Comparison of ENCODE assay signal across 13 cellular contexts in genomic region chr19:49071860-49072547, GRCh38. TPM values are rescaled to one million over a fixed set of nuclear protein-coding genes. Genes with fewer than 3 reads are reported as not detected.
DNase-seq lines count a peak whose midpoint lies in the region; ATAC-seq and TF ChIP-seq lines count a peak whose summit lies in the region.
"Had no signal": no experiment of that assay in that cellular context is flagged by ENCODE, and none has a peak within 500 bp of the region (broad histone marks: within the 10 kb centered on the region; RNA-seq: fewer than 3 reads in every experiment).

No MANE protein-coding gene starts in this region.

- no peaks in the 10 kb centered on the region for H3K9me3 ChIP-seq in H9 (ENCODE audit: control insufficient read depth, low read depth, low read length)
- H3K9me3 ChIP-seq: body of pancreas had no signal

- no CpG with 5 or more reads among the region's 93 CpGs for WGBS in H9 (ENCODE audit: extremely low coverage, insufficient read length, low lambda C conversion rate)

- H2BK5ac ChIP-seq in H9 (ENCODE audit: insufficient read length, low read length) = no peak overlapping the region

- DNase-seq in D341Med (ENCODE audit: low spot score) = peak; percentile 72
- peak; percentile 92 for DNase-seq in H9
- DNase-seq in activated naive CD4-positive, alpha-beta T cell treated with anti-CD3 and anti-CD28 coated beads, Interleukin-2, amount 10 ng/mL, durations not matched to agents 7 days and 5 days = peak; percentile 49
- peak; percentile 3 for DNase-seq in myocyte (ENCODE audit: low read depth)
- DNase-seq in stimulated activated CD8-positive, alpha-beta memory T cell treated with anti-CD3 and anti-CD28 coated beads, Interleukin-4, amount 100 ng/mL, for 48 hours = no peak
- DNase-seq in cerebellum (ENCODE audit: low spot score) = no peak
- DNase-seq: body of pancreas, GF-D8, NCI-H2081, Right ventricle myocardium superior had no signal

- H3T11ph ChIP-seq in H9 (ENCODE audit: low read length) = no peak overlapping the region

- peak overlapping the region; percentile 43 to 81 for H3K4me3 Mint-ChIP-seq in H9
- H3K4me3 Mint-ChIP-seq in activated naive CD4-positive, alpha-beta T cell treated with anti-CD3 and anti-CD28 coated beads, Interleukin-2, amount 10 ng/mL, durations not matched to agents 7 days and 5 days = no peak overlapping the region

- no peak for TF ChIP-seq CTCF in H9 (conservative IDR thresholded peaks at IDR 0.05)

- peaks cover 9 to 18% of the 10 kb centered on the region in 2 experiments; a peak in 4 of 5 replicates for H3K9me3 Mint-ChIP-seq in H9
- no peaks in the 10 kb centered on the region for H3K9me3 Mint-ChIP-seq in activated naive CD4-positive, alpha-beta T cell treated with anti-CD3 and anti-CD28 coated beads, Interleukin-2, amount 10 ng/mL, durations not matched to agents 7 days and 5 days

- no peak overlapping the region for H4K8ac ChIP-seq in H9 (replicated peaks; ENCODE audit: insufficient read length, low read depth, low read length)

- no peaks in the 10 kb centered on the region for H3K23me2 ChIP-seq in H9 (ENCODE audit: insufficient read length, low read depth, low read length, poor library complexity, severe bottlenecking)

- no peak overlapping the region for H3K14ac ChIP-seq in H9 (ENCODE audit: insufficient read depth, low read length)

- H3K4me2 ChIP-seq in H9 (ENCODE audit: insufficient read depth, insufficient read length, low read length) = no peak overlapping the region

- no peak overlapping the region for H2BK20ac ChIP-seq in H9 (ENCODE audit: low read depth, low read length, poor library complexity, severe bottlenecking)

- H3K27me3 ChIP-seq in H9 (ENCODE audit: insufficient read depth, low read length) = peaks cover 41% of the 10 kb centered on the region

- H4K20me1 ChIP-seq in H9 (ENCODE audit: control insufficient read depth, insufficient read depth, insufficient read length) = no peaks in the 10 kb centered on the region

- no peaks in the 10 kb centered on the region for H3K79me1 ChIP-seq in H9 (ENCODE audit: insufficient read depth, low read depth, low read length, poor library complexity, severe bottlenecking)

- no peaks in the 10 kb centered on the region for H3K79me2 ChIP-seq in H9 (ENCODE audit: insufficient read depth, low read length)

- no peak overlapping the region for H3K18ac ChIP-seq in H9 (ENCODE audit: insufficient read length, low read depth, low read length)

- H3K56ac ChIP-seq in H9 (ENCODE audit: insufficient read length, low read depth, low read length) = no peak overlapping the region

- H2BK12ac ChIP-seq in H9 (ENCODE audit: insufficient read length, low read depth, low read length) = no peak overlapping the region

- H2AFZ ChIP-seq in H9 (ENCODE audit: low read length) = no peak overlapping the region

- no peak overlapping the region for H3K23ac ChIP-seq in H9 (ENCODE audit: insufficient read length, low read depth, low read length)

- peaks cover 9 to 32% of the 10 kb centered on the region in 2 experiments for H3K4me1 Mint-ChIP-seq in H9
- H3K4me1 Mint-ChIP-seq in activated naive CD4-positive, alpha-beta T cell treated with anti-CD3 and anti-CD28 coated beads, Interleukin-2, amount 10 ng/mL, durations not matched to agents 7 days and 5 days = peaks cover 15% of the 10 kb centered on the region

- no peak overlapping the region for H3K27ac Mint-ChIP-seq in H9
- no peak overlapping the region for H3K27ac Mint-ChIP-seq in activated naive CD4-positive, alpha-beta T cell treated with anti-CD3 and anti-CD28 coated beads, Interleukin-2, amount 10 ng/mL, durations not matched to agents 7 days and 5 days

- no peak overlapping the region for H3K27ac ChIP-seq in H9 (ENCODE audit: insufficient read length, low read depth, low read length)
- H3K27ac ChIP-seq: body of pancreas had no signal

- H3K36me3 Mint-ChIP-seq in H9 (ENCODE audit: insufficient read depth in 1 of 3, low read depth in 3 of 3) = peaks cover 0 to 4% (median 3%) of the 10 kb centered on the region in 3 experiments; a peak in 3 of 7 replicates
- H3K36me3 Mint-ChIP-seq in activated naive CD4-positive, alpha-beta T cell treated with anti-CD3 and anti-CD28 coated beads, Interleukin-2, amount 10 ng/mL, durations not matched to agents 7 days and 5 days = peaks cover 5% of the 10 kb centered on the region

- H3K4me1 ChIP-seq in H9 (ENCODE audit: insufficient read depth, low read length) = no peaks in the 10 kb centered on the region

- no peak overlapping the region for H3K9ac ChIP-seq in H9 (ENCODE audit: extremely low read depth, insufficient read length, low read length)

- H4K91ac ChIP-seq in H9 (ENCODE audit: insufficient read length, low read depth, low read length) = no peak overlapping the region

- CTCF ChIA-PET in activated naive CD4-positive, alpha-beta T cell treated with anti-CD3 and anti-CD28 coated beads, Interleukin-2, amount 10 ng/mL, durations not matched to agents 7 days and 5 days (lab: Charles Lee) = no interaction called here

- no peak overlapping the region for H4K5ac ChIP-seq in H9 (ENCODE audit: insufficient read length, low read depth, low read length)

- ATAC-seq in HG03280 (IDR thresholded peaks at IDR 0.05; ENCODE audit: unreplicated experiment) (no peak), HG03460 (IDR thresholded peaks at IDR 0.05; ENCODE audit: unreplicated experiment) (no peak)
- ATAC-seq: body of pancreas, HCT116 had no signal

- no peak overlapping the region for H2BK15ac ChIP-seq in H9 (ENCODE audit: low read depth, low read length)

- H2BK120ac ChIP-seq in H9 (ENCODE audit: low read depth, low read length, poor library complexity, severe bottlenecking) = no peak overlapping the region

- peaks cover 83% of the 10 kb centered on the region for H3K27me3 Mint-ChIP-seq in H9 (ENCODE audit: low read depth)
- H3K27me3 Mint-ChIP-seq in activated naive CD4-positive, alpha-beta T cell treated with anti-CD3 and anti-CD28 coated beads, Interleukin-2, amount 10 ng/mL, durations not matched to agents 7 days and 5 days = peaks cover 92% of the 10 kb centered on the region

- H2AK5ac ChIP-seq in H9 (ENCODE audit: insufficient read length, low read length) = no peak overlapping the region

- no peak overlapping the region for H3K4ac ChIP-seq in H9 (ENCODE audit: low read depth, low read length)

RNA-seq across cellular contexts. Expression of gene KCNA7, which starts 0.5 kb away (rescaled TPM):
- total RNA-seq in H9 (2021) (0.04 TPM in 2 replicates), myocyte (0.21 and 1.3 TPM in 2 replicates), cerebellum (not detected)
- polyA plus RNA-seq in myocyte (2012) = 1.2 TPM
- total RNA-seq: body of pancreas had no signal

RNA-seq across cellular contexts. Expression of gene NTF4, which starts 7.4 kb away (rescaled TPM):
- total RNA-seq in H9 (2021) (2.1 and 2.3 TPM in 2 replicates), myocyte (not detected in 2 replicates), cerebellum (not detected)
- polyA plus RNA-seq in myocyte (2012) = 1.6 TPM
- total RNA-seq: body of pancreas had no signal

RNA-seq across cellular contexts. Expression of gene SNRNP70, which starts 13.2 kb away (rescaled TPM):
- total RNA-seq in H9 (2021) = 292 and 295 TPM in 2 replicates
- total RNA-seq in myocyte = 312 and 331 TPM in 2 replicates
- 233 TPM for polyA plus RNA-seq in myocyte (2012)
- 234 TPM for total RNA-seq in cerebellum

RNA-seq across cellular contexts. Expression of gene CGB7, which starts 14.5 kb away (rescaled TPM):
- 1.2 TPM in 2 replicates for total RNA-seq in H9 (2021)
- total RNA-seq in myocyte = 0.29 TPM in 1 of 2 replicates, not detected in the other
- 1.9 TPM for polyA plus RNA-seq in myocyte (2012)
- not detected for total RNA-seq in cerebellum
- total RNA-seq: body of pancreas, Right ventricle myocardium superior had no signal

RNA-seq across cellular contexts. Expression of gene CGB8, which starts 23.1 kb away (rescaled TPM):
- total RNA-seq in H9 (2021) (0.39 TPM in 1 of 2 replicates, not detected in the other), myocyte (not detected in 2 replicates), cerebellum (not detected)
- 1.3 TPM for polyA plus RNA-seq in myocyte (2012)
- total RNA-seq: body of pancreas, Right ventricle myocardium superior had no signal

Comparison
In these comparisons a context has a peak if more than half of its experiments do, and no peak if none do; other contexts are left out.
1. DNase-seq: peak in D341Med (single experiment), H9 (single experiment), activated naive CD4-positive, alpha-beta T cell treated with anti-CD3 and anti-CD28 coated beads, Interleukin-2, amount 10 ng/mL, durations not matched to agents 7 days and 5 days (single experiment) and myocyte (single experiment); none in stimulated activated CD8-positive, alpha-beta memory T cell treated with anti-CD3 and anti-CD28 coated beads, Interleukin-4, amount 100 ng/mL, for 48 hours (single experiment) and cerebellum (single experiment).